ENCODE assay signal across 9 cellular contexts in the genomic region with DNA sequence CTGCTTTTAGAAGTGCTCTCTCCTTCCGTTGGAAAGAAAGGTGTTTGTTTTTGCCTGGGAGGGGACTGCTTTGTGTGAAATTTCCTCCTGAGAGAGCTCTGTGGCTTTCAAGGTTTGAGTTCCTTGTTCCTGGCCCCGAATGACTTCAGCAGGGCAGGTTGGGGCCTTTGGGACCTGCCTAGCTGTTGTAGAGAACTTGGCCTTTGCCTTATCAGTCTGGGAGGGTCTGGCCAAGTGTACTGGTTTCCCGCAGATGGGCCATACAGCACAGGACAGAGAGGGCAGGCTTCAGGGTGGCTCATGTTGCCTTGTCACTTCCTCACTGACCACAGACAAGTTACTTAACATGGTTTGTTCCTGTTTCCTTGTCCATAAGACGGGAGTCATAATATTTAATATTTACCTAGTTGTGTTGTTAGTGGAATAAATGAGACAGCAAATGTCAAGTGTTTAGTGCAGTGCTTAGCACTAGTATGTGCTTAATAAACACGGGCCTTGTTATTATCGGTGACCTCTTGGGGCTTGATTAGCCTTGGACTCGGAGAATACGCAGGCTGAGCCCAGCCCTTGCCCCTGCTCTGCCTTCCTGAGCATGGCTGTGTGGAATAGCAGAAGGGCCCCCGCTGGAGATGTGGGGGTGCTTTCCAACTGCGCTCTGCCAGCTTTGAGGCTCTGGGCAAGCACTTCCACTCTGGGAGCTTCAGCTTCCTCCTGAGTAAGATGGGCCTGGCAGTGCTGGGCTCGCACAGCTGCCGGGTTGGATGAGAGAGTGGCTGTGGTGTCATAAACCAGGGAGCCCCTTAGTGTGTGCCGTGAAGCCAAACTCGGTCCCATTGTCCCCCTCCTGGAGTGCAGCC. TPM values are rescaled to one million over a fixed set of nuclear protein-coding genes. Genes with fewer than 3 reads are reported as not detected.
DNase-seq lines count a peak whose midpoint lies in the region; ATAC-seq and TF ChIP-seq lines count a peak whose summit lies in the region.
"Had no signal": no experiment of that assay in that cellular context is flagged by ENCODE, and none has a peak within 500 bp of the region (broad histone marks: within the 10 kb centered on the region; RNA-seq: fewer than 3 reads in every experiment).

No MANE protein-coding gene starts in this region.

- TF ChIP-seq CTCF in CD14-positive monocyte (IDR thresholded peaks at IDR 0.05) (no peak), PC-3 (conservative IDR thresholded peaks at IDR 0.05; ENCODE audit: low read depth, low read length) (no peak), esophagus squamous epithelium (IDR thresholded peaks at IDR 0.05) (no peak), osteoblast (IDR thresholded peaks at IDR 0.05; ENCODE audit: extremely low read depth, low read depth, low read length) (no peak)

- no peaks in the 10 kb centered on the region for H3F3A ChIP-seq in PC-3 (ENCODE audit: low read length, unreplicated experiment)

- no TSS peak for BruUV-seq in PC-3 (replicated peaks; lab: Mats Ljungman, UMichigan)

- H4K20me1 ChIP-seq in PC-3 (ENCODE audit: low read length) (no peaks in the 10 kb centered on the region), osteoblast (ENCODE audit: insufficient read depth, low read length) (no peaks in the 10 kb centered on the region)

- H3K4me1 ChIP-seq in PC-3 (ENCODE audit: insufficient read depth, low read length) = peaks cover 24% of the 10 kb centered on the region
- H3K4me1 ChIP-seq in esophagus squamous epithelium = peaks cover 44 to 68% (median 47%) of the 10 kb centered on the region in 3 donors
- no peaks in the 10 kb centered on the region for H3K4me1 ChIP-seq in osteoblast (ENCODE audit: insufficient read depth, low read length)

- peaks cover 65 to 78% of the 10 kb centered on the region in 2 donors for H3K36me3 Mint-ChIP-seq in CD14-positive monocyte

- peak overlapping the region; percentile 28; the same call in 1 of the 2 replicates for H3K9ac ChIP-seq in PC-3 (ENCODE audit: low read length)

- ATAC-seq in PC-3 = peak; percentile 79

- H3K27ac ChIP-seq in PC-3 (ENCODE audit: low read length) = peak overlapping the region; percentile 72
- H3K27ac ChIP-seq in esophagus squamous epithelium = peak overlapping the region; percentile 83 to 96 (median 94)
- H3K27ac ChIP-seq in osteoblast (ENCODE audit: low read depth, low read length) = no peak overlapping the region

- H3K9me3 ChIP-seq in PC-3 (ENCODE audit: low read length) (no peaks in the 10 kb centered on the region), esophagus squamous epithelium (no peaks in the 10 kb centered on the region), osteoblast (ENCODE audit: low read depth, low read length) (no peaks in the 10 kb centered on the region)

- CTCF ChIA-PET in PC-3 (lab: Charles Lee) = interaction anchor here (0.6 kb wide), 1 partner anchor 36 kb away, joined by 3 read pairs; no protein-coding TSS in a partner anchor

- no peak overlapping the region for H2AFZ ChIP-seq in PC-3 (ENCODE audit: low read length)
- no peak overlapping the region for H2AFZ ChIP-seq in osteoblast (ENCODE audit: low read length)

- H3K27me3 ChIP-seq in PC-3 (ENCODE audit: low read length) (no peaks in the 10 kb centered on the region), esophagus squamous epithelium (no peaks in the 10 kb centered on the region), osteoblast (ENCODE audit: insufficient read depth, low read length) (no peaks in the 10 kb centered on the region), H7 (ENCODE audit: control insufficient read depth, insufficient read depth, low read length) (no peaks in the 10 kb centered on the region)

- intact Hi-C loops in CD14-positive monocyte (cut with micrococcal nuclease) (loop anchor here in 1 of 2 donors (1.0 to 2.0 kb wide), 2 partner anchors 11 to 14 kb away; no protein-coding TSS in a partner anchor), PC-3 (cut with micrococcal nuclease) (no loop called here), esophagus squamous epithelium (cut with DNase I) (no loop called here)

- H3K9me3 Mint-ChIP-seq in CD14-positive monocyte = peaks cover 0 to 2% (median 0%) of the 10 kb centered on the region in 7 donors

- peaks cover 70% of the 10 kb centered on the region for H3K4me1 Mint-ChIP-seq in CD14-positive monocyte

- H3K4me3 Mint-ChIP-seq in CD14-positive monocyte = peak overlapping the region; percentile 53 to 84

- H3K4me2 ChIP-seq in PC-3 (ENCODE audit: low read length) (no peak overlapping the region), osteoblast (ENCODE audit: insufficient read depth, low read length) (no peak overlapping the region)

- DNase-seq in CD14-positive monocyte (ENCODE audit: low spot score) (peak; percentile 94), PC-3 (peak; percentile 46), esophagus squamous epithelium (lab: John Stamatoyannopoulos, UW) (no peak), osteoblast (ENCODE audit: insufficient read length, low spot score, missing footprints) (peak; percentile 73), HK-2 (ENCODE audit: unreplicated experiment) (no peak), NCI-H2227 treated with DMSO at 0.1 percent for 48 hours (lab: John Stamatoyannopoulos, UW) (no peak), H7 (no peak)
- DNase-seq in activated T-cell treated with anti-CD3 and anti-CD28 coated beads, Interleukin-2, amount 50 U/mL, for 1 hour = no peak

- no peaks in the 10 kb centered on the region; the same call in 1 of the 2 replicates for H3K36me3 ChIP-seq in PC-3 (ENCODE audit: low read depth, low read length)
- H3K36me3 ChIP-seq in esophagus squamous epithelium = peaks cover 0 to 71% (median 14%) of the 10 kb centered on the region in 3 donors
- peaks cover 8% of the 10 kb centered on the region for H3K36me3 ChIP-seq in osteoblast (ENCODE audit: insufficient read depth, low read length)
- peaks cover 15% of the 10 kb centered on the region for H3K36me3 ChIP-seq in H7 (replicated peaks; ENCODE audit: control insufficient read depth, insufficient read depth, low read length)

- no peaks in the 10 kb centered on the region for H3K79me2 ChIP-seq in PC-3 (ENCODE audit: low read length)
- no peaks in the 10 kb centered on the region for H3K79me2 ChIP-seq in osteoblast (ENCODE audit: insufficient read depth, low read length)

- POLR2A ChIA-PET in PC-3 (lab: Charles Lee; ENCODE audit: unreplicated experiment) = interaction anchor here (1.0 kb wide), 1 partner anchor 11 kb away, joined by 3 read pairs; a partner anchor contains a TSS

- H3K4me3 ChIP-seq in PC-3 (ENCODE audit: low read length) = no peak overlapping the region
- H3K4me3 ChIP-seq in esophagus squamous epithelium = no peak overlapping the region
- no peak overlapping the region for H3K4me3 ChIP-seq in osteoblast (ENCODE audit: insufficient read depth, low read length)
- no peak overlapping the region for H3K4me3 ChIP-seq in H7 (ENCODE audit: insufficient read depth, low read depth, low read length)

- peaks cover 0 to 4% (median 0%) of the 10 kb centered on the region in 3 donors for H3K27me3 Mint-ChIP-seq in CD14-positive monocyte (ENCODE audit: low read depth in 3 of 3)

- H3K27ac Mint-ChIP-seq in CD14-positive monocyte = peak overlapping the region; percentile 98 to 100 (median 99)

- peak in 1 of 4 donors; percentile 33 for TF ChIP-seq POLR2A in esophagus squamous epithelium (IDR thresholded peaks at IDR 0.05)

- WGBS in esophagus squamous epithelium, 2 donors = 48% methylated on average over 9 to 10 of the region's 14 CpGs

- no peaks in the 10 kb centered on the region for H3K9me2 ChIP-seq in PC-3 (replicated peaks; ENCODE audit: low read length)

RNA-seq across cellular contexts. Expression of a gene that starts 6.6 kb away (rescaled TPM):
- not detected for polyA plus RNA-seq in CD14-positive monocyte
- total RNA-seq in PC-3 (2014; rRNA removed) (18.0 and 23.4 TPM in 2 replicates), esophagus squamous epithelium (100 to 1,000 TPM in 1 of 4 donors, 10 to 100 TPM in 3; 39.2 to 121 (median 49.2) TPM), osteoblast (not detected in 2 replicates)
- 57.1 and 65.4 TPM in 2 replicates for total RNA-seq in H7 (2014; rRNA removed; shearing (Covaris generic))
- total RNA-seq: T-helper 1 cell treated with Interleukin-12 subunit alpha and Interleukin-12 subunit beta and Interleukin-4 antibody, amounts not matched to agents 30 ng/mL and 1 ng/mL, for 36 hours had no signal

RNA-seq across cellular contexts. Expression of a gene that starts 11.5 kb away (rescaled TPM):
- polyA plus RNA-seq in CD14-positive monocyte = 10 to 100 TPM; 34.5 to 42.0 TPM
- total RNA-seq in PC-3 (2014; rRNA removed) (25.3 and 35.1 TPM in 2 replicates), esophagus squamous epithelium (10 to 100 TPM; 25.7 to 57.2 (median 30.4) TPM), osteoblast (31.8 and 35.1 TPM in 2 replicates)
- 61.7 and 77.2 TPM in 2 replicates for total RNA-seq in H7 (2014; rRNA removed; shearing (Covaris generic))

RNA-seq across cellular contexts. Expression of a gene that starts 20.8 kb away (rescaled TPM):
- polyA plus RNA-seq in CD14-positive monocyte = 10 to 100 TPM; 76.5 to 93.5 TPM
- 47.7 and 69.1 TPM in 2 replicates for total RNA-seq in PC-3 (2014; rRNA removed)
- total RNA-seq in esophagus squamous epithelium = 10 to 100 TPM; 26.6 to 39.8 (median 33.5) TPM
- 25.9 and 30.0 TPM in 2 replicates for total RNA-seq in osteoblast
- 52.7 and 64.0 TPM in 2 replicates for total RNA-seq in H7 (2014; rRNA removed; shearing (Covaris generic))

RNA-seq across cellular contexts. Expression of a gene that starts 20.9 kb away (rescaled TPM):
- 1 to 10 TPM; 3.1 to 4.2 TPM for polyA plus RNA-seq in CD14-positive monocyte
- total RNA-seq in PC-3 (2014; rRNA removed) (0.51 TPM in 1 of 2 replicates, not detected in the other), esophagus squamous epithelium (1 to 10 TPM in 2 of 4 donors, under 1 TPM in 2; 0.38 to 4.2 (median 1.9) TPM), osteoblast (0.29 TPM in 1 of 2 replicates, not detected in the other)
- total RNA-seq in H7 (2014; rRNA removed; shearing (Covaris generic)) = 0.59 and 1.1 TPM in 2 replicates

RNA-seq across cellular contexts. Expression of a gene that starts 34.3 kb away (rescaled TPM):
- 100 to 1,000 TPM in 1 of 2 donors, 10 to 100 TPM in 1; 91.2 to 113 TPM for polyA plus RNA-seq in CD14-positive monocyte
- total RNA-seq in PC-3 (2014; rRNA removed) (105 and 127 TPM in 2 replicates), esophagus squamous epithelium (10 to 100 TPM; 27.6 to 56.6 (median 44.0) TPM), osteoblast (132 and 147 TPM in 2 replicates)
- total RNA-seq in H7 (2014; rRNA removed; shearing (Covaris generic)) = 127 and 135 TPM in 2 replicates

Comparison
In these comparisons a context has a peak if more than half of its experiments do, and no peak if none do; other contexts are left out.
1. DNase-seq: peak in CD14-positive monocyte (single experiment), PC-3 (single experiment) and osteoblast (single experiment); none in esophagus squamous epithelium (single experiment), HK-2 (single experiment), NCI-H2227 treated with DMSO at 0.1 percent for 48 hours (single experiment), H7 (single experiment) and activated T-cell treated with anti-CD3 and anti-CD28 coated beads, Interleukin-2, amount 50 U/mL, for 1 hour (single experiment).
2. RNA of a gene that starts 6.6 kb away (total RNA-seq): 57.1 to 65.4 TPM in H7, 39.2 to 121 TPM in esophagus squamous epithelium and 18.0 to 23.4 TPM in PC-3; not detected in osteoblast; every median in the first group is over 10 times any median in the second.